Comparison of ENCODE assay signal across 21 cellular contexts in genomic region chr7:20244334-20244733, GRCh38. TPM values are rescaled to one million over a fixed set of nuclear protein-coding genes. Genes with fewer than 3 reads are reported as not detected.
DNase-seq lines count a peak whose midpoint lies in the region; ATAC-seq and TF ChIP-seq lines count a peak whose summit lies in the region.
"Had no signal": no experiment of that assay in that cellular context is flagged by ENCODE, and none has a peak within 500 bp of the region (broad histone marks: within the 10 kb centered on the region; RNA-seq: fewer than 3 reads in every experiment).

No MANE protein-coding gene starts in this region.

- WGBS in hepatocyte (ENCODE audit: low lambda C conversion rate, missing lambda C conversion rate): 39% methylated on average over 1 of the region's 1 CpG
- WGBS in SK-N-SH (ENCODE audit: low lambda C conversion rate): 95% methylated on average over 1 of the region's 1 CpG

- no TSS peak for BruUV-seq in A673 (replicated peaks; lab: Mats Ljungman, UMichigan)

- no peak for TF ChIP-seq EP300 in SK-N-SH (IDR thresholded peaks at IDR 0.05; ENCODE audit: borderline replicate concordance in 1 of 2, low read depth in 1 of 2, low read length in 1 of 2)

- H3K27ac ChIP-seq in hepatocyte: peak overlapping the region; percentile 15
- H3K27ac ChIP-seq in SK-N-SH (ENCODE audit: low read depth in 2 of 2, low read length in 1 of 2): no peak overlapping the region
- H3K27ac ChIP-seq in A673 (ENCODE audit: low read depth, low read length, poor library complexity, severe bottlenecking): no peak overlapping the region
- H3K27ac ChIP-seq: Peyer's patch, SJSA1 had no signal

- no peaks in the 10 kb centered on the region for H4K20me1 ChIP-seq in hepatocyte (ENCODE audit: insufficient read depth, poor library complexity, severe bottlenecking)
- no peaks in the 10 kb centered on the region for H4K20me1 ChIP-seq in SK-N-SH (ENCODE audit: insufficient read depth)

- no peak overlapping the region for H2AFZ ChIP-seq in hepatocyte
- no peak overlapping the region for H2AFZ ChIP-seq in SK-N-SH (ENCODE audit: low read depth)

- H3K9ac ChIP-seq in SK-N-SH: no peak overlapping the region

- H3K27me3 ChIP-seq in hepatocyte: no peaks in the 10 kb centered on the region
- no peaks in the 10 kb centered on the region for H3K27me3 ChIP-seq in SK-N-SH (ENCODE audit: insufficient read depth)
- no peaks in the 10 kb centered on the region for H3K27me3 ChIP-seq in A673 (replicated peaks; ENCODE audit: insufficient read depth, low read depth, low read length, poor library complexity)
- H3K27me3 ChIP-seq: Peyer's patch, SJSA1 had no signal

- ATAC-seq in Right ventricle myocardium superior (ENCODE audit: poor library complexity): peak; percentile 87

- peaks cover 7% of the 10 kb centered on the region for H3K4me1 ChIP-seq in hepatocyte (ENCODE audit: insufficient read depth)
- peaks cover 0 to 17% of the 10 kb centered on the region in 2 experiments; a peak in 2 of 4 replicates for H3K4me1 ChIP-seq in SK-N-SH (ENCODE audit: control insufficient read depth in 1 of 2, insufficient read depth in 2 of 2, low read depth in 1 of 2, low read length in 1 of 2)
- peaks cover 11% of the 10 kb centered on the region for H3K4me1 ChIP-seq in A673 (ENCODE audit: insufficient read depth, low read length, poor library complexity, severe bottlenecking)

- H3K9me3 ChIP-seq in hepatocyte (ENCODE audit: low read depth) (no peaks in the 10 kb centered on the region), SK-N-SH (no peaks in the 10 kb centered on the region), A673 (ENCODE audit: low read depth, low read length, poor library complexity, severe bottlenecking) (no peaks in the 10 kb centered on the region)
- H3K9me3 ChIP-seq: Peyer's patch, SJSA1 had no signal

- peaks cover 6% of the 10 kb centered on the region for H3F3A ChIP-seq in SK-N-SH (replicated peaks; ENCODE audit: insufficient read depth)

- CTCF ChIA-PET in SK-N-SH (lab: Yijun Ruan, JAX): interaction anchor here (0.7 to 1.6 kb wide), 2 partner anchors 42 to 354 kb away, joined by 3 to 4 read pairs; no protein-coding TSS in a partner anchor
- CTCF ChIA-PET in A673 (lab: Charles Lee): no interaction called here

- DNase-seq in Right ventricle myocardium superior (no peak), cardiac septum (ENCODE audit: low spot score) (no peak), fibroblast of villous mesenchyme (ENCODE audit: low read depth) (peak; percentile 55), hepatocyte (ENCODE audit: low spot score) (no peak), NCI-H128 (lab: John Stamatoyannopoulos, UW; ENCODE audit: unreplicated experiment) (no peak), SK-N-SH (no peak), DMS114 treated with DMSO at 0.1 percent for 48 hours (lab: John Stamatoyannopoulos, UW; ENCODE audit: unreplicated experiment) (no peak), A673 (ENCODE audit: low spot score) (no peak)
- DNase-seq: EL, GF-D8, H7, Kasumi-1, NCI-H1417, NCI-H187 treated with DMSO at 0.1 percent for 48 hours, NCI-H2107, NCI-H446 treated with DMSO at 0.1 percent for 48 hours, NCI-H69, Peyer's patch had no signal

- H3K79me2 ChIP-seq in hepatocyte (no peaks in the 10 kb centered on the region), SK-N-SH (ENCODE audit: insufficient read depth) (no peaks in the 10 kb centered on the region)

- H3K9me2 ChIP-seq in hepatocyte (replicated peaks; ENCODE audit: insufficient read depth) (no peaks in the 10 kb centered on the region), SK-N-SH (0 out of 2 replicates have a peak, but pooled peaks cover 4% of the 10 kb centered on the region)

- POLR2A ChIA-PET in SK-N-SH (lab: Yijun Ruan, JAX) (no interaction called here), A673 (lab: Charles Lee; ENCODE audit: low non-redundant PET) (no interaction called here)

- no peaks in the 10 kb centered on the region for H3K36me3 ChIP-seq in hepatocyte (replicated peaks; ENCODE audit: insufficient read depth, low read depth)
- no peaks in the 10 kb centered on the region for H3K36me3 ChIP-seq in SK-N-SH (replicated peaks in 1 of 2; ENCODE audit: control insufficient read depth in 1 of 2, insufficient read depth in 2 of 2, low read length in 1 of 2)
- no peaks in the 10 kb centered on the region for H3K36me3 ChIP-seq in A673 (ENCODE audit: insufficient read depth, low read length, poor library complexity, severe bottlenecking)
- H3K36me3 ChIP-seq: Peyer's patch, SJSA1 had no signal

- TF ChIP-seq RAD21 in SK-N-SH (IDR thresholded peaks at IDR 0.05; ENCODE audit: low read length): no peak

- no peak overlapping the region for H3K4me2 ChIP-seq in hepatocyte
- no peak overlapping the region for H3K4me2 ChIP-seq in SK-N-SH

- H3K4me3 ChIP-seq in fibroblast of villous mesenchyme (ENCODE audit: low read depth, low read length): no peak overlapping the region
- no peak overlapping the region for H3K4me3 ChIP-seq in hepatocyte
- no peak overlapping the region for H3K4me3 ChIP-seq in SK-N-SH (ENCODE audit: low read depth in 2 of 2, low read length in 1 of 2)
- H3K4me3 ChIP-seq in A673 (ENCODE audit: low read depth, low read length, poor library complexity, severe bottlenecking): no peak overlapping the region
- H3K4me3 ChIP-seq: Peyer's patch, SJSA1 had no signal

- intact Hi-C loops in Right ventricle myocardium superior (cut with DNase I): no loop called here
- intact Hi-C loops in cardiac septum (cut with DNase I): no loop called here
- intact Hi-C loops in A673 (cut with micrococcal nuclease; ENCODE audit: unreplicated experiment): no loop called here

- TF ChIP-seq CTCF in fibroblast of villous mesenchyme (IDR thresholded peaks at IDR 0.05; ENCODE audit: insufficient read depth, low read depth, low read length) (no peak), hepatocyte (IDR thresholded peaks at IDR 0.05; ENCODE audit: poor library complexity) (no peak), SK-N-SH (IDR thresholded peaks at IDR 0.05) (no peak), A673 (conservative IDR thresholded peaks at IDR 0.05; ENCODE audit: low read depth, low read length) (no peak)

TF ChIP-seq in SK-N-SH, 30 proteins besides CTCF, POLR2A, EP300 and RAD21 (continues in another document):
- no peak for TF ChIP-seq RFX5 (IDR thresholded peaks at IDR 0.05; ENCODE audit: low read length)
- TF ChIP-seq GATA2 (CRISPR knock-in tag; IDR thresholded peaks at IDR 0.05): no peak
- no peak for TF ChIP-seq ZBTB33 (IDR thresholded peaks at IDR 0.05; ENCODE audit: borderline replicate concordance, low read depth)
- no peak for TF ChIP-seq USF1 (IDR thresholded peaks at IDR 0.05; ENCODE audit: borderline replicate concordance, low read depth)
- TF ChIP-seq JUND (IDR thresholded peaks at IDR 0.05): no peak
- no peak for TF ChIP-seq YY1 (IDR thresholded peaks at IDR 0.05; ENCODE audit: low read depth)
- TF ChIP-seq SMC3 (IDR thresholded peaks at IDR 0.05; ENCODE audit: low read depth, low read length): no peak
- TF ChIP-seq USF2 (IDR thresholded peaks at IDR 0.05; ENCODE audit: borderline replicate concordance, low read depth, low read length): no peak
- no peak for TF ChIP-seq EZH2phosphoT487 (IDR thresholded peaks at IDR 0.05; ENCODE audit: borderline replicate concordance, low read depth)
- TF ChIP-seq TAF1 (IDR thresholded peaks at IDR 0.05; ENCODE audit: borderline replicate concordance, low read depth, low read length): no peak
- no peak for TF ChIP-seq IRF3 (IDR thresholded peaks at IDR 0.05; ENCODE audit: low read depth, low read length)
- no peak for TF ChIP-seq RXRA (IDR thresholded peaks at IDR 0.05; ENCODE audit: borderline replicate concordance, low read depth)

RNA-seq across cellular contexts. Expression of gene MACC1, which starts 27.1 kb away (rescaled TPM):
- 0.19 TPM for total RNA-seq in Right ventricle myocardium superior
- 0.13 TPM for total RNA-seq in cardiac septum
- total RNA-seq in fibroblast of villous mesenchyme: under 0.01 TPM in 2 replicates
- 42.9 and 46.0 TPM in 2 replicates for total RNA-seq in hepatocyte
- polyA plus RNA-seq in hepatocyte: 6.9 and 7.2 TPM in 2 replicates
- not detected in 2 replicates for polyA plus RNA-seq in SK-N-SH (2012; rRNA removed)
- polyA plus RNA-seq in SK-N-SH (2012; cell fraction: cytosol; rRNA removed): not detected in 2 replicates
- polyA plus RNA-seq in SK-N-SH (2012; cell fraction: nucleus; rRNA removed): not detected in 2 replicates
- not detected in 2 replicates for total RNA-seq in A673 (2021)
- total RNA-seq: A172, SJSA1 had no signal
- polyA plus RNA-seq: CD14-positive monocyte had no signal

Comparison
In these comparisons a context has a peak if more than half of its experiments do, and no peak if none do; other contexts are left out.
1. RNA of gene MACC1, which starts 27.1 kb away (total RNA-seq): 42.9 to 46.0 TPM in hepatocyte; 0.19 TPM in Right ventricle myocardium superior (single experiment), 0.13 TPM in cardiac septum (single experiment), not detected in A673 and under 0.01 TPM in fibroblast of villous mesenchyme; every median in the first group is over 10 times any median in the second.